Comparison of ENCODE assay signal across 16 cellular contexts in the genomic region with DNA sequence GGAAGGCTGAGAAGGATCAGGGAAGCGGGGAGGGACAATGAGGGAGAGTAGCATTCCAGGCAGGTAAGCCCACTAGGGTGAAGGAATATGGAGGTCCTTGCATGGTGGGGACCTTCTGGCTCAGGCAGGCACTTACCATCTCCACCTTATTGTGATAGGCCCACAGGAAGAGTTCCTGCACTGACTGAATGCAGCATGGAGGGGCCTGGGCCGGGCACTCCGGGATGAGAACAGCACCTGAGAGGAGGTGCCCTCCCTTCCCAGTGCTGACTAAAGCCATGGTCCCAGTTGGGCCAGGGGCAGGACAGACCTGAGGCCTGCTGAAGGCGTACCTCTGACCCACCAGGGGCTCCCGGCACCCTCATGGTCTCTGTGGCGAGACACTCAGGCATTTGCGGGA.
DNase-seq lines count a peak whose midpoint lies in the region; ATAC-seq and TF ChIP-seq lines count a peak whose summit lies in the region.
"Had no signal": no experiment of that assay in that cellular context is flagged by ENCODE, and none has a peak within 500 bp of the region (broad histone marks: within the 10 kb centered on the region; RNA-seq: fewer than 3 reads in every experiment).

No MANE protein-coding gene starts in this region.

- H3K79me1 ChIP-seq in neuronal stem cell (ENCODE audit: low read depth, low read length): no peaks in the 10 kb centered on the region

- DNase-seq in natural killer cell treated with Interleukin-12 subunit alpha and Interleukin-12 subunit beta and Interleukin-15 and Interleukin-18, amount 100 ng/mL, for 72 hours (ENCODE audit: low spot score): no peak
- DNase-seq in natural killer cell (no peak), neuronal stem cell (ENCODE audit: low spot score) (no peak), hypothalamus (lab: John Stamatoyannopoulos, UW) (no peak), activated gamma-delta T cell (lab: John Stamatoyannopoulos, UW) (no peak), AG08396 (ENCODE audit: low spot score) (no peak)
- DNase-seq: AML-193; CD4-positive, alpha-beta memory T cell; COR-L47; DMS153; DMS79 treated with DMSO at 0.1 percent for 48 hours; EL; HCEC 1CT; HFFc6 had no signal

- H3K27me3 ChIP-seq in neuronal stem cell (ENCODE audit: control insufficient read depth in 3 of 3, insufficient read depth in 3 of 3, low read depth in 1 of 3, low read length in 3 of 3): no peaks in the 10 kb centered on the region

- H2BK12ac ChIP-seq in neuronal stem cell (ENCODE audit: low read length): no peak overlapping the region

- H2BK120ac ChIP-seq in neuronal stem cell (ENCODE audit: low read depth, low read length): no peak overlapping the region

- H2AK5ac ChIP-seq in neuronal stem cell (ENCODE audit: low read depth, low read length): peak overlapping the region; percentile 57

- H3K4ac ChIP-seq in neuronal stem cell (ENCODE audit: low read length): no peak overlapping the region

- H3K27ac ChIP-seq in neuronal stem cell (replicated peaks; ENCODE audit: low read length): no peak overlapping the region
- H3K27ac ChIP-seq: 22Rv1 had no signal

- H3K9me3 ChIP-seq in neuronal stem cell (replicated peaks in 1 of 2; ENCODE audit: control insufficient read depth in 2 of 2, insufficient read depth in 1 of 2, low read depth in 1 of 2, low read length in 2 of 2): peaks cover 0 to 16% of the 10 kb centered on the region in 2 donors

- ATAC-seq in natural killer cell treated with Interleukin-12 subunit alpha and Interleukin-12 subunit beta and Interleukin-15 and Interleukin-18, amount 100 ng/mL, for 72 hours: peak; percentile 31 to 41
- no peak for ATAC-seq in natural killer cell

- no peak for TF ChIP-seq CTCF in natural killer cell (IDR thresholded peaks at IDR 0.05)

- no peak overlapping the region for H3K9ac ChIP-seq in neuronal stem cell (ENCODE audit: low read depth, low read length, poor library complexity)

- peaks cover 0 to 2% of the 10 kb centered on the region in 2 donors for H3K27me3 Mint-ChIP-seq in natural killer cell treated with Interleukin-12 subunit alpha and Interleukin-12 subunit beta and Interleukin-15 and Interleukin-18, amount 100 ng/mL, for 72 hours
- no peaks in the 10 kb centered on the region for H3K27me3 Mint-ChIP-seq in natural killer cell (ENCODE audit: low read depth in 2 of 2)
- no peaks in the 10 kb centered on the region for H3K27me3 Mint-ChIP-seq in dendritic cell treated with granulocyte-macrophage colony-stimulating factor and Interleukin-4, amounts not matched to agents 40 ng/mL and 50 ng/mL, for 4 days

- H3K18ac ChIP-seq in neuronal stem cell (ENCODE audit: low read length): peak overlapping the region; percentile 72

- H2BK15ac ChIP-seq in neuronal stem cell (ENCODE audit: low read length): no peak overlapping the region

- H4K8ac ChIP-seq in neuronal stem cell (ENCODE audit: low read depth, low read length): no peak overlapping the region

- peak overlapping the region; percentile 67 for H2BK5ac ChIP-seq in neuronal stem cell (ENCODE audit: low read length)

- H3K27ac Mint-ChIP-seq in natural killer cell treated with Interleukin-12 subunit alpha and Interleukin-12 subunit beta and Interleukin-15 and Interleukin-18, amount 100 ng/mL, for 72 hours: no peak overlapping the region
- no peak overlapping the region for H3K27ac Mint-ChIP-seq in natural killer cell
- H3K27ac Mint-ChIP-seq in dendritic cell treated with granulocyte-macrophage colony-stimulating factor and Interleukin-4, amounts not matched to agents 40 ng/mL and 50 ng/mL, for 4 days: peak overlapping the region; percentile 90
- H3K27ac Mint-ChIP-seq: CD4-positive, alpha-beta memory T cell; HFFc6 had no signal

- no peaks in the 10 kb centered on the region for H3K4me1 Mint-ChIP-seq in natural killer cell treated with Interleukin-12 subunit alpha and Interleukin-12 subunit beta and Interleukin-15 and Interleukin-18, amount 100 ng/mL, for 72 hours (ENCODE audit: low read depth in 2 of 2)
- H3K4me1 Mint-ChIP-seq in natural killer cell: no peaks in the 10 kb centered on the region
- H3K4me1 Mint-ChIP-seq in dendritic cell treated with granulocyte-macrophage colony-stimulating factor and Interleukin-4, amounts not matched to agents 40 ng/mL and 50 ng/mL, for 4 days (ENCODE audit: low read depth): peaks cover 26% of the 10 kb centered on the region
- H3K4me1 Mint-ChIP-seq: CD4-positive, alpha-beta memory T cell had no signal

- no peak overlapping the region for H3K4me3 Mint-ChIP-seq in natural killer cell treated with Interleukin-12 subunit alpha and Interleukin-12 subunit beta and Interleukin-15 and Interleukin-18, amount 100 ng/mL, for 72 hours
- H3K4me3 Mint-ChIP-seq in natural killer cell: no peak overlapping the region
- H3K4me3 Mint-ChIP-seq in dendritic cell treated with granulocyte-macrophage colony-stimulating factor and Interleukin-4, amounts not matched to agents 40 ng/mL and 50 ng/mL, for 4 days: no peak overlapping the region
- H3K4me3 Mint-ChIP-seq: CD4-positive, alpha-beta memory T cell; HFFc6 had no signal

- no peak overlapping the region for H3K4me2 ChIP-seq in neuronal stem cell (ENCODE audit: insufficient read depth, low read length, poor library complexity, severe bottlenecking)

- H3K9me3 Mint-ChIP-seq in natural killer cell treated with Interleukin-12 subunit alpha and Interleukin-12 subunit beta and Interleukin-15 and Interleukin-18, amount 100 ng/mL, for 72 hours: no peaks in the 10 kb centered on the region
- no peaks in the 10 kb centered on the region for H3K9me3 Mint-ChIP-seq in natural killer cell
- peaks cover 17% of the 10 kb centered on the region for H3K9me3 Mint-ChIP-seq in dendritic cell treated with granulocyte-macrophage colony-stimulating factor and Interleukin-4, amounts not matched to agents 40 ng/mL and 50 ng/mL, for 4 days

- no peaks in the 10 kb centered on the region for H3K36me3 Mint-ChIP-seq in natural killer cell treated with Interleukin-12 subunit alpha and Interleukin-12 subunit beta and Interleukin-15 and Interleukin-18, amount 100 ng/mL, for 72 hours
- no peaks in the 10 kb centered on the region for H3K36me3 Mint-ChIP-seq in natural killer cell
- H3K36me3 Mint-ChIP-seq in dendritic cell treated with granulocyte-macrophage colony-stimulating factor and Interleukin-4, amounts not matched to agents 40 ng/mL and 50 ng/mL, for 4 days (ENCODE audit: low read depth): peaks cover 5% of the 10 kb centered on the region

- H4K91ac ChIP-seq in neuronal stem cell (ENCODE audit: low read depth, low read length, poor library complexity): peak overlapping the region; percentile 2

- no peak overlapping the region for H2AFZ ChIP-seq in neuronal stem cell (ENCODE audit: low read length)

- no peak overlapping the region for H3K4me3 ChIP-seq in neuronal stem cell (ENCODE audit: low read length in 2 of 2)

- WGBS in neuronal stem cell (ENCODE audit: extremely low coverage in 2 of 2, insufficient read length in 2 of 2, insufficient replicate concordance in 1 of 2), 2 donors: no CpG with 5 or more reads among the region's 7 CpGs

- H3K14ac ChIP-seq in neuronal stem cell (ENCODE audit: low read length): no peak overlapping the region

- no peak overlapping the region for H3K23ac ChIP-seq in neuronal stem cell (ENCODE audit: low read depth, low read length, poor library complexity)

- intact Hi-C loops in natural killer cell (cut with micrococcal nuclease): no loop called here
- intact Hi-C loops in dendritic cell treated with granulocyte-macrophage colony-stimulating factor and Interleukin-4, amounts not matched to agents 40 ng/mL and 50 ng/mL, for 4 days (cut with micrococcal nuclease): no loop called here

- H3K36me3 ChIP-seq in neuronal stem cell (replicated peaks in 1 of 2; ENCODE audit: control insufficient read depth in 2 of 2, insufficient read depth in 2 of 2, low read length in 2 of 2): no peaks in the 10 kb centered on the region

- H3K4me1 ChIP-seq in neuronal stem cell (ENCODE audit: control insufficient read depth in 2 of 2, insufficient read depth in 1 of 2, low read depth in 1 of 2, low read length in 2 of 2): peaks cover 0 to 4% of the 10 kb centered on the region in 2 donors

Comparison
In these comparisons a context has a peak if more than half of its experiments do, and no peak if none do; other contexts are left out.
1. ATAC-seq: peak in natural killer cell treated with Interleukin-12 subunit alpha and Interleukin-12 subunit beta and Interleukin-15 and Interleukin-18, amount 100 ng/mL, for 72 hours (2 of 2); none in natural killer cell (0 of 3).